2 cellular contexts compared by ENCODE assay signal in the genomic region with DNA sequence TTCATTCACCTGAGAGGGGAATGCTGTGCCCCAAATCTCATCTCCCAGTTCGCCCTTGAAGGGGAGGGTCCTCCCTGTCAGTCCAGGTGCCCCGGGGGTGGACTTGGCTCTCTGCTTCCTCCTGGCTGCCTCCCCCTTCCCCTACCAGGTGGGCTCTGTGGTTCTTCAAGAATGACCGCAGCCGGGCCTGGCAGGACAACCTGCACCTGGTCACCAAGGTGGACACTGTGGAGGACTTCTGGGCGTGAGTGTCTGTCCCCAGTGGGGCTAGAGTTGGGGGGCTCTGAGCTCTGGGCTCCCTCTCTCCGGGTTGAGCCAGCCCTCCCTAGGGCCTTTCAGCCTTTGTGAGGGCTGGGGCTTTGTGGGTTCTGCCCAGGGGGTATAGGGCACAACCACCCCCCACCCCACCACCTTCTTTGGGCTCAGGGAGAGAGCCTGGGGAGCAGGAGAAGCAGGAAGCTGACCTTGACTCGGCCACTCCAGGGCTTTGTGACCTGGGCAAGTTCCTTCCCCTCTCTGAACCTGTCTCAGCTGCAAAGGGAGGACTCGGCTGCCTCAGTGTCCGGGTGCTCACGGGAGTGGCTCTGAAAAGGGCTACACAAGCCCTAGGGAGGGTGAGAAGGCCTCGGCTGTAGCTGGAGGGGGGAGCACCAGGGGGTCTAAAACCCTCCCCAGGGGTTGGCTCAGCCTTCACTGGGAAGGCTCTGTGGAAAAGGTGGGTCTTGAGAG.
A peak's percentile ranks its signal among the peaks of the same experiment; 100 is the strongest.
TF ChIP-seq lines count a peak whose summit lies in the region.

No MANE protein-coding gene starts in this region.

TF ChIP-seq in HepG2, 621 proteins besides CTCF, POLR2A, EP300 and RAD21:
- TF ChIP-seq, protein P1, sequence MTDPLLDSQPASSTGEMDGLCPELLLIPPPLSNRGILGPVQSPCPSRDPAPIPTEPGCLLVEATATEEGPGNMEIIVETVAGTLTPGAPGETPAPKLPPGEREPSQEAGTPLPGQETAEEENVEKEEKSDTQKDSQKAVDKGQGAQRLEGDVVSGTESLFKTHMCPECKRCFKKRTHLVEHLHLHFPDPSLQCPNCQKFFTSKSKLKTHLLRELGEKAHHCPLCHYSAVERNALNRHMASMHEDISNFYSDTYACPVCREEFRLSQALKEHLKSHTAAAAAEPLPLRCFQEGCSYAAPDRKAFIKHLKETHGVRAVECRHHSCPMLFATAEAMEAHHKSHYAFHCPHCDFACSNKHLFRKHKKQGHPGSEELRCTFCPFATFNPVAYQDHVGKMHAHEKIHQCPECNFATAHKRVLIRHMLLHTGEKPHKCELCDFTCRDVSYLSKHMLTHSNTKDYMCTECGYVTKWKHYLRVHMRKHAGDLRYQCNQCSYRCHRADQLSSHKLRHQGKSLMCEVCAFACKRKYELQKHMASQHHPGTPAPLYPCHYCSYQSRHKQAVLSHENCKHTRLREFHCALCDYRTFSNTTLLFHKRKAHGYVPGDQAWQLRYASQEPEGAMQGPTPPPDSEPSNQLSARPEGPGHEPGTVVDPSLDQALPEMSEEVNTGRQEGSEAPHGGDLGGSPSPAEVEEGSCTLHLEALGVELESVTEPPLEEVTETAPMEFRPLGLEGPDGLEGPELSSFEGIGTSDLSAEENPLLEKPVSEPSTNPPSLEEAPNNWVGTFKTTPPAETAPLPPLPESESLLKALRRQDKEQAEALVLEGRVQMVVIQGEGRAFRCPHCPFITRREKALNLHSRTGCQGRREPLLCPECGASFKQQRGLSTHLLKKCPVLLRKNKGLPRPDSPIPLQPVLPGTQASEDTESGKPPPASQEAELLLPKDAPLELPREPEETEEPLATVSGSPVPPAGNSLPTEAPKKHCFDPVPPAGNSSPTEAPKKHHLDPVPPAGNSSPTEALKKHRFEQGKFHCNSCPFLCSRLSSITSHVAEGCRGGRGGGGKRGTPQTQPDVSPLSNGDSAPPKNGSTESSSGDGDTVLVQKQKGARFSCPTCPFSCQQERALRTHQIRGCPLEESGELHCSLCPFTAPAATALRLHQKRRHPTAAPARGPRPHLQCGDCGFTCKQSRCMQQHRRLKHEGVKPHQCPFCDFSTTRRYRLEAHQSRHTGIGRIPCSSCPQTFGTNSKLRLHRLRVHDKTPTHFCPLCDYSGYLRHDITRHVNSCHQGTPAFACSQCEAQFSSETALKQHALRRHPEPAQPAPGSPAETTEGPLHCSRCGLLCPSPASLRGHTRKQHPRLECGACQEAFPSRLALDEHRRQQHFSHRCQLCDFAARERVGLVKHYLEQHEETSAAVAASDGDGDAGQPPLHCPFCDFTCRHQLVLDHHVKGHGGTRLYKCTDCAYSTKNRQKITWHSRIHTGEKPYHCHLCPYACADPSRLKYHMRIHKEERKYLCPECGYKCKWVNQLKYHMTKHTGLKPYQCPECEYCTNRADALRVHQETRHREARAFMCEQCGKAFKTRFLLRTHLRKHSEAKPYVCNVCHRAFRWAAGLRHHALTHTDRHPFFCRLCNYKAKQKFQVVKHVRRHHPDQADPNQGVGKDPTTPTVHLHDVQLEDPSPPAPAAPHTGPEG (CRISPR knock-in tag; IDR thresholded peaks at IDR 0.05) = no peak
- peak; percentile 41; the same call in 1 of the 2 replicates for TF ChIP-seq ZNF768 (CRISPR knock-in tag; IDR thresholded peaks at IDR 0.05)
- TF ChIP-seq U2AF2 (IDR thresholded peaks at IDR 0.05; ENCODE audit: low read depth, low read length) = no peak

TF ChIP-seq in HEK293T, 16 proteins besides CTCF, POLR2A, EP300 and RAD21:
- TF ChIP-seq CTBP1 (IDR thresholded peaks at IDR 0.05; ENCODE audit: borderline replicate concordance) (no peak), ARNT (IDR thresholded peaks at IDR 0.05) (no peak), BHLHE40 (IDR thresholded peaks at IDR 0.05; ENCODE audit: borderline replicate concordance) (no peak), FOXK2 (IDR thresholded peaks at IDR 0.05) (no peak), L3MBTL2 (conservative IDR thresholded peaks at IDR 0.05) (no peak), TARDBP (IDR thresholded peaks at IDR 0.05) (no peak), FOXM1 (IDR thresholded peaks at IDR 0.05; ENCODE audit: borderline replicate concordance) (no peak), HDGF (IDR thresholded peaks at IDR 0.05; ENCODE audit: borderline replicate concordance) (no peak), SUZ12 (IDR thresholded peaks at IDR 0.05) (no peak), SP1 (IDR thresholded peaks at IDR 0.05) (no peak), NFRKB (IDR thresholded peaks at IDR 0.05) (no peak), ZNF384 (IDR thresholded peaks at IDR 0.05) (no peak), ELF4 (IDR thresholded peaks at IDR 0.05) (no peak), FOXA1 (IDR thresholded peaks at IDR 0.05) (no peak), LEF1 (IDR thresholded peaks at IDR 0.05; ENCODE audit: borderline replicate concordance) (no peak)
- TF ChIP-seq, protein P2, sequence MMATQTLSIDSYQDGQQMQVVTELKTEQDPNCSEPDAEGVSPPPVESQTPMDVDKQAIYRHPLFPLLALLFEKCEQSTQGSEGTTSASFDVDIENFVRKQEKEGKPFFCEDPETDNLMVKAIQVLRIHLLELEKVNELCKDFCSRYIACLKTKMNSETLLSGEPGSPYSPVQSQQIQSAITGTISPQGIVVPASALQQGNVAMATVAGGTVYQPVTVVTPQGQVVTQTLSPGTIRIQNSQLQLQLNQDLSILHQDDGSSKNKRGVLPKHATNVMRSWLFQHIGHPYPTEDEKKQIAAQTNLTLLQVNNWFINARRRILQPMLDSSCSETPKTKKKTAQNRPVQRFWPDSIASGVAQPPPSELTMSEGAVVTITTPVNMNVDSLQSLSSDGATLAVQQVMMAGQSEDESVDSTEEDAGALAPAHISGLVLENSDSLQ (IDR thresholded peaks at IDR 0.05) = no peak
